Comparison of ENCODE assay signal across 8 cellular contexts in the genomic region with DNA sequence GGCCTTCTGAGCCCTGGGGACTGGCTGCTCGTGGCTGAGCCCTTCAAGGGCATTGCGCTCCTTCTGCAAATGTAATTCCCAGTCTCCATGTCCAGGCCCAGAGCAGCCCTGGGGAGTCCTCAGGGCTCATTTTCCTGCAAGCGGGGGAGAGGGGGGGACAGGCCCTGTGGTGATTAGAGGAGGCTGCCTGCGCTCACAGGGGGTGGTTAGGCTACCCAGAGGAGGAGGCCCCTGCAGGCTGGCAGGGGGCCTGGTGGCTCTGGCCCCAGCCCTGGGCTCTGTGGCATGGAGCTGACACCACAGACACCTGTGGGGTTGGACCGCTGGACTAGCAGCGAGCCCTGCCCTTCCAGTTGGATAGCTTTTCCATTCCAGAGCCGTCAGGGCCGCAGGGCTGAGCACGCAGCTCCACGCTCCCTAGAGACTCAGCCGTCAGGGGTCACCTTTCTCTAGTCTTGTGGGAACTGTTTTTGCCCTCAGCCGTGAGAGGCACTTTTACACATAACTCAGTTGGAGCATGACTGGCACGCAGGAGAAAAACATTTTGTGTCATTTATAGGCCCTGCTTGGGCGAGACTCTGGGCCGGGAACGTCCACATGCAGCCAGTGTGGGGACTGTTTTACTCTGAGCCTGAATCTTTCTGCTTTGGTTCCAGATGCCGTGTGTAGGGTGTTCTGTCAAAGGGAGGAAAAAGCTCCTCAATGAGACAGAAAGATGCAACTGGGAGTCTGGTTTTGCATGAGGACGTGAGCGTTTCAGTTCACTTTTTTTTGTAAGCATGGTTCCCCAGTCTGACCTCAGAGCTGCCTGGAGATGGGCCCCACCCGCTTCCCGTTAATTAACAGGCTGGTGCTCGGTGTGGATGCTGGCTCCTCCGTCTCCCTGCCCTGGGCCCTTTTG.
DNase-seq lines count a peak whose midpoint lies in the region; ATAC-seq lines count a peak whose summit lies in the region.

No MANE protein-coding gene starts in this region.

- peak; percentile 71 for ATAC-seq in GM18868 (IDR thresholded peaks at IDR 0.05; ENCODE audit: unreplicated experiment)
- ATAC-seq in HG02870 (IDR thresholded peaks at IDR 0.05; ENCODE audit: unreplicated experiment): peak; percentile 79

- H3K36me3 ChIP-seq in SK-N-MC (ENCODE audit: insufficient read depth, low read length): no peaks in the 10 kb centered on the region; the same call in none of the 2 replicates

- no peaks in the 10 kb centered on the region for H3K9me3 ChIP-seq in SK-N-MC (ENCODE audit: low read depth, low read length)

- no peak overlapping the region for H3K9ac ChIP-seq in SK-N-MC (ENCODE audit: insufficient read length)

- DNase-seq in SK-N-MC (ENCODE audit: low read depth, low spot score) (no peak), medulla oblongata (ENCODE audit: extremely low spot score) (peak; percentile 30), NCI-H446 (lab: John Stamatoyannopoulos, UW) (no peak), HK-2 (ENCODE audit: unreplicated experiment) (no peak), NCI-H187 treated with DMSO at 0.1 percent for 48 hours (lab: John Stamatoyannopoulos, UW) (no peak)
- DNase-seq in stimulated activated CD4-positive, alpha-beta T cell treated with anti-CD3 and anti-CD28 coated beads, Interleukin-1b, Interleukin-23, amount 100 ng/mL, for 48 hours: no peak

- H3K4me3 ChIP-seq in SK-N-MC: no peak overlapping the region

- peak overlapping the region; percentile 89 for H3K27ac ChIP-seq in SK-N-MC
